Comparison of ENCODE assay signal across 8 cellular contexts in the genomic region with DNA sequence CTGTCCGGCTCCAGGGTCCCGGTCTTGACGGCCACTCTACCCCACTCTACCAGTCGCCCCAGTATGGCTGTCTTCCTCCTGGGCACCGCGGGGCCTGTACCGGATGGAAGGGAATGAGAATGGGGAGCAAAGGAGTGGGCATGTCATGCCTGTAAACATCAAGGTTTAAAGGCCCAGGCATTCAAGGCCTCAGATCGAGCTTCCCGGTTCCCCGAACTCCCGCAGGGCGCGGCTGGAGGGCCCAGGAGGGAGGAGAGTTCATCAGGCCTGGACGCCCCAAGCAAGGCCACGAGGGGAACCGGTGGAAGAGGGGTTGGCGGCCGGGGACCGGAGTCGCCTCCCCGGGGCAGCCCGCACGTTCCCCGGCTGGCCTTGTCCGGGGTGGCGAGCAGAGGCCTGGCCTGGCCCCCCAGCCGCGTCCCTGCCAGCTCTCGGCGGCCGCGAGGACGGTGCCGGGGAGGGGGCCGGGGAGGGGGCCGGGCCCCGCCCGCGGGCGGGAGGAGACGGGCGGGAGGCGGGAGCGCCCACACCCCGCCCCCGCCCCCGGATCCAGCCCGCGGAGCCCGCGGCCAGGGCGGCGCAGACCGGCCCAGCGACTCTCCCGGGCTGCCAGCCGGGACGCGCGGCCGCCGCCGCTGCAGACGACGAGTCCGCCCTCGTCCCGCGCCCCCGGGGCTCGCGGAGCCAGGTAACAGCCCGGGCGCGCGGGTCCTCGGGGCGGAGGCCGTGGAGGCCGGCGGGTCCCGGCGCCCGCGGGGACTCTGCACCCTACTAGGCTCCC. TPM values are rescaled to one million over a fixed set of nuclear protein-coding genes. Genes with fewer than 3 reads are reported as not detected.
DNase-seq lines count a peak whose midpoint lies in the region; ATAC-seq and TF ChIP-seq lines count a peak whose summit lies in the region.

A gene with protein sequence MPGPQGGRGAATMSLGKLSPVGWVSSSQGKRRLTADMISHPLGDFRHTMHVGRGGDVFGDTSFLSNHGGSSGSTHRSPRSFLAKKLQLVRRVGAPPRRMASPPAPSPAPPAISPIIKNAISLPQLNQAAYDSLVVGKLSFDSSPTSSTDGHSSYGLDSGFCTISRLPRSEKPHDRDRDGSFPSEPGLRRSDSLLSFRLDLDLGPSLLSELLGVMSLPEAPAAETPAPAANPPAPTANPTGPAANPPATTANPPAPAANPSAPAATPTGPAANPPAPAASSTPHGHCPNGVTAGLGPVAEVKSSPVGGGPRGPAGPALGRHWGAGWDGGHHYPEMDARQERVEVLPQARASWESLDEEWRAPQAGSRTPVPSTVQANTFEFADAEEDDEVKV (plus strand): TSS at position 580 of the 781 bp plus-strand sequence. CDS start 5,870 bp downstream, outside the sequence.

- ATAC-seq in right lobe of liver (peak; percentile 20 to 68 (median 59)), GM19455 (IDR thresholded peaks at IDR 0.05; ENCODE audit: unreplicated experiment) (no peak), HG03108 (IDR thresholded peaks at IDR 0.05; ENCODE audit: unreplicated experiment) (no peak)

- peak within 1 kb of the TSS; percentile 62 for H3K4me3 ChIP-seq in BLaER1
- H3K4me3 ChIP-seq in right lobe of liver = peak within 1 kb of the TSS; percentile 63 to 86 (median 84)
- H3K4me3 ChIP-seq in subcutaneous abdominal adipose tissue (ENCODE audit: low read depth in 1 of 5, low read length in 5 of 5) = peak within 1 kb of the TSS; percentile 80 to 92 (median 87)

- H3K9me3 ChIP-seq in BLaER1 (no peaks in the 10 kb centered on the region), right lobe of liver (no peaks in the 10 kb centered on the region), subcutaneous abdominal adipose tissue (ENCODE audit: control insufficient read depth in 5 of 5, low read length in 5 of 5) (no peaks in the 10 kb centered on the region)

- H3K27me3 ChIP-seq in BLaER1 (peaks cover 68% of the 10 kb centered on the region), right lobe of liver (no peaks in the 10 kb centered on the region), subcutaneous abdominal adipose tissue (ENCODE audit: control insufficient read depth in 5 of 5, insufficient read depth in 4 of 5, low read length in 5 of 5) (peaks cover 0 to 2% (median 0%) of the 10 kb centered on the region in 5 donors)

- TF ChIP-seq POLR2A in right lobe of liver (IDR thresholded peaks at IDR 0.05) = peak; percentile 96

- H3K27ac ChIP-seq in BLaER1 (no peak within 1 kb of the TSS; the same call in 1 of the 2 replicates), right lobe of liver (peak within 1 kb of the TSS; percentile 95 to 99 (median 97)), subcutaneous abdominal adipose tissue (ENCODE audit: low read depth, low read length) (peak within 1 kb of the TSS; percentile 91)

- H3K4me2 ChIP-seq in BLaER1 = peak within 1 kb of the TSS; percentile 90

- peaks cover 14% of the 10 kb centered on the region for H4K20me1 ChIP-seq in BLaER1

- peak in 1 of 4 donors; percentile 6 for TF ChIP-seq CTCF in right lobe of liver (IDR thresholded peaks at IDR 0.05)

- H3K4me1 ChIP-seq in BLaER1 = peaks cover 53% of the 10 kb centered on the region
- peaks cover 0 to 64% (median 33%) of the 10 kb centered on the region in 4 donors for H3K4me1 ChIP-seq in right lobe of liver
- peaks cover 19 to 71% (median 61%) of the 10 kb centered on the region in 5 donors for H3K4me1 ChIP-seq in subcutaneous abdominal adipose tissue (ENCODE audit: control insufficient read depth in 5 of 5, insufficient read depth in 5 of 5, low read length in 5 of 5)

- no peaks in the 10 kb centered on the region for H3K36me3 ChIP-seq in BLaER1
- H3K36me3 ChIP-seq in right lobe of liver = no peaks in the 10 kb centered on the region
- H3K36me3 ChIP-seq in subcutaneous abdominal adipose tissue (ENCODE audit: control insufficient read depth in 5 of 5, insufficient read depth in 5 of 5, low read length in 5 of 5) = peaks cover 0 to 2% (median 0%) of the 10 kb centered on the region in 5 donors

- DNase-seq in NCI-H69 (lab: John Stamatoyannopoulos, UW) (peak; percentile 36), ecto neural progenitor cell (ENCODE audit: low spot score) (peak; percentile 71), right lobe of liver (peak; percentile 78 to 88 (median 79)), NCI-H2107 (lab: John Stamatoyannopoulos, UW) (no peak)

- intact Hi-C loops in right lobe of liver (cut with DNase I) = no loop called here

- peak within 1 kb of the TSS; percentile 48; the same call in 1 of the 2 replicates for H3K9ac ChIP-seq in BLaER1
- peak within 1 kb of the TSS; percentile 87 to 99 (median 97) for H3K9ac ChIP-seq in subcutaneous abdominal adipose tissue (ENCODE audit: low read length in 5 of 5)

- WGBS in right lobe of liver (ENCODE audit: insufficient coverage, low coverage, low lambda C conversion rate, missing lambda C conversion rate) = 4% methylated on average over 18 of the region's 85 CpGs

RNA-seq across cellular contexts. Expression of the gene that starts here (rescaled TPM):
- 100 to 1,000 TPM in 1 of 6 experiments, 10 to 100 TPM in 5; 29.2 to 117 (median 68.0) TPM for total RNA-seq in right lobe of liver

Comparison
In these comparisons a context has a peak if more than half of its experiments do, and no peak if none do; other contexts are left out.
1. ATAC-seq: peak in right lobe of liver (4 of 4); none in GM19455 (single experiment) and HG03108 (single experiment).
2. Peak in every context shown above with its lines, with median percentiles within 50 percentile points of each other: H3K4me3 ChIP-seq.